In genomic region chr2:219543596-219544358, GRCh38 we compare ENCODE assay signal across 8 cellular contexts. TPM values are rescaled to one million over a fixed set of nuclear protein-coding genes. Genes with fewer than 3 reads are reported as not detected.
DNase-seq lines count a peak whose midpoint lies in the region; ATAC-seq and TF ChIP-seq lines count a peak whose summit lies in the region.

TSS of gene CHPF (minus strand) at chr2:219543809. CDS start at chr2:219543538, 271 bp downstream.
TSS of gene TMEM198 (plus strand) at chr2:219544028. CDS start at chr2:219544728, 700 bp downstream.

- TF ChIP-seq CTCF in WERI-Rb-1 (IDR thresholded peaks at IDR 0.05; ENCODE audit: low read depth, low read length) (no peak), mammary epithelial cell (conservative IDR thresholded peaks at IDR 0.05 in 1 of 2, IDR thresholded peaks at IDR 0.05 in 1 of 2; ENCODE audit: extremely low read depth in 1 of 2, insufficient read depth in 1 of 2, low read depth in 1 of 2, low read length in 2 of 2) (no peak)

- H3K9ac ChIP-seq in mammary epithelial cell (ENCODE audit: insufficient read depth, low read length) = peak within 1 kb of the TSS; percentile 88
- H3K9ac ChIP-seq in iPS-20b (ENCODE audit: low read depth, low read length) = peak within 1 kb of the TSS; percentile 71; the same call in 1 of the 2 replicates
- peak within 1 kb of the TSS; percentile 36 to 83 (median 82) for H3K9ac ChIP-seq in skeletal muscle tissue (ENCODE audit: low read depth in 1 of 3, low read length in 3 of 3)

- H2AFZ ChIP-seq in mammary epithelial cell (ENCODE audit: low read depth, low read length) = peak within 1 kb of the TSS; percentile 73

- H3K9me3 ChIP-seq in WERI-Rb-1 (ENCODE audit: severe bottlenecking) (no peaks in the 10 kb centered on the region), mammary epithelial cell (replicated peaks; ENCODE audit: insufficient read depth, low read length) (no peaks in the 10 kb centered on the region), iPS-20b (ENCODE audit: insufficient read depth, low read depth, low read length) (no peaks in the 10 kb centered on the region), skeletal muscle tissue (ENCODE audit: control insufficient read depth in 3 of 3, low read length in 3 of 3) (no peaks in the 10 kb centered on the region)

- peaks cover 59% of the 10 kb centered on the region for H3K36me3 ChIP-seq in WERI-Rb-1
- peaks cover 6% of the 10 kb centered on the region for H3K36me3 ChIP-seq in mammary epithelial cell (ENCODE audit: insufficient read depth, low read length)
- H3K36me3 ChIP-seq in iPS-20b (ENCODE audit: insufficient read depth, low read depth, low read length) = peaks cover 21% of the 10 kb centered on the region
- peaks cover 15 to 19% (median 19%) of the 10 kb centered on the region in 3 donors for H3K36me3 ChIP-seq in skeletal muscle tissue (ENCODE audit: control insufficient read depth in 3 of 3, insufficient read depth in 3 of 3, low read length in 3 of 3)

- peaks cover 3% of the 10 kb centered on the region for H4K20me1 ChIP-seq in mammary epithelial cell (ENCODE audit: insufficient read depth, low read length)

- H3K4me2 ChIP-seq in mammary epithelial cell (ENCODE audit: insufficient read depth, low read depth, low read length) = peak within 1 kb of the TSS; percentile 99

- ATAC-seq in GM18873 (IDR thresholded peaks at IDR 0.05; ENCODE audit: low FRiP score, unreplicated experiment) = peak; percentile 62
- ATAC-seq in HG03135 (IDR thresholded peaks at IDR 0.05; ENCODE audit: unreplicated experiment) = peak; percentile 73

- peaks cover 44% of the 10 kb centered on the region for H3K79me2 ChIP-seq in mammary epithelial cell (ENCODE audit: insufficient read depth, low read length)

- H3K4me1 ChIP-seq in mammary epithelial cell (ENCODE audit: insufficient read depth, low read length) (peaks cover 28% of the 10 kb centered on the region), iPS-20b (ENCODE audit: insufficient read depth, low read length) (peaks cover 7% of the 10 kb centered on the region; the same call in 1 of the 2 replicates), skeletal muscle tissue (ENCODE audit: control insufficient read depth in 3 of 3, insufficient read depth in 3 of 3, low read length in 3 of 3) (peaks cover 21 to 28% (median 24%) of the 10 kb centered on the region in 3 donors)

- H3K27ac ChIP-seq in WERI-Rb-1 (peak within 1 kb of the TSS; percentile 81), mammary epithelial cell (ENCODE audit: insufficient read depth, low read depth, low read length) (peak within 1 kb of the TSS; percentile 78), iPS-20b (ENCODE audit: low read length) (no peak within 1 kb of the TSS), skeletal muscle tissue (ENCODE audit: low read depth, low read length) (peak within 1 kb of the TSS; percentile 83)

- H3K4me3 ChIP-seq in WERI-Rb-1 (ENCODE audit: low read depth, low read length) (peak within 1 kb of the TSS; percentile 88), mammary epithelial cell (replicated peaks in 1 of 3; ENCODE audit: insufficient read depth in 1 of 3, low read depth in 2 of 3, low read length in 3 of 3) (peak within 1 kb of the TSS; percentile 74 to 88 (median 83)), iPS-20b (ENCODE audit: low read length) (peak within 1 kb of the TSS; percentile 83), skeletal muscle tissue (ENCODE audit: low read length in 3 of 3) (peak within 1 kb of the TSS; percentile 62 to 80 (median 75))

- H3K27me3 ChIP-seq in WERI-Rb-1 (ENCODE audit: insufficient read depth, low read depth, severe bottlenecking) (no peaks in the 10 kb centered on the region), mammary epithelial cell (ENCODE audit: insufficient read depth, low read length) (no peaks in the 10 kb centered on the region), iPS-20b (ENCODE audit: insufficient read depth, low read length) (peaks cover 33% of the 10 kb centered on the region), skeletal muscle tissue (ENCODE audit: control insufficient read depth in 3 of 3, insufficient read depth in 3 of 3, low read length in 3 of 3) (peaks cover 0 to 6% (median 0%) of the 10 kb centered on the region in 3 donors)

- 5% methylated on average over 10 of the region's 75 CpGs for WGBS in mammary epithelial cell (ENCODE audit: low coverage, missing lambda C conversion rate)

- dilution Hi-C loops in mammary epithelial cell (cut with HindIII; ENCODE audit: low sequenced_read_pairs) = loop anchor here (5.0 kb wide), 3 partner anchors 34 to 144 kb away; no protein-coding TSS in a partner anchor

- DNase-seq in ACHN (peak; percentile 99), NCI-H2196 treated with DMSO at 0.1 percent for 48 hours (lab: John Stamatoyannopoulos, UW; ENCODE audit: unreplicated experiment) (peak; percentile 97), WERI-Rb-1 (peak; percentile 99), mammary epithelial cell (peak; percentile 98)

- in situ Hi-C loops in ACHN (cut with HindIII; ENCODE audit: low pct_ligation_motif_present, low pct_unique_long_range_greater_than_20kb, low sequenced_read_pairs) (no loop called here), mammary epithelial cell (cut with MboI; ENCODE audit: low sequenced_read_pairs in 2 of 2) (loop anchor here in 1 of 2 donors (5.0 kb wide), 2 partner anchors 99 to 144 kb away; no protein-coding TSS in a partner anchor)

- CTCF ChIA-PET in mammary epithelial cell (lab: Charles Lee; ENCODE audit: low non-redundant PET) = interaction anchor here (1.2 kb wide), 1 partner anchor 14 kb away, joined by 6 read pairs; no protein-coding TSS in a partner anchor

- intact Hi-C loops in mammary epithelial cell (cut with micrococcal nuclease) = loop anchor here (1.0 kb wide), 1 partner anchor 55 kb away; no protein-coding TSS in a partner anchor

- no TSS peak for BruUV-seq in mammary epithelial cell (replicated peaks; lab: Mats Ljungman, UMichigan)

RNA-seq across cellular contexts. Expression of gene CHPF, which starts in this region (rescaled TPM):
- total RNA-seq in mammary epithelial cell (100 to 1,000 TPM; 114 to 274 TPM), skeletal muscle tissue (33.4 TPM)
- polyA plus RNA-seq in mammary epithelial cell = 101 TPM
- polyA minus RNA-seq in mammary epithelial cell = 18.2 TPM

RNA-seq across cellular contexts. Expression of gene TMEM198, which starts in this region (rescaled TPM):
- total RNA-seq in mammary epithelial cell (1 to 10 TPM; 1.3 to 5.2 TPM), skeletal muscle tissue (2.1 TPM)
- 2.0 TPM for polyA plus RNA-seq in mammary epithelial cell
- 0.26 TPM for polyA minus RNA-seq in mammary epithelial cell
